Comparison of ENCODE assay signal across 1 cellular context in genomic region chr6:52260634-52261033, GRCh38.
TF ChIP-seq lines count a peak whose summit lies in the region.

No MANE protein-coding gene starts in this region.

TF ChIP-seq in HepG2, 621 proteins besides CTCF, POLR2A, EP300 and RAD21:
- peak; percentile 48 for TF ChIP-seq RBM22 (optimal IDR thresholded peaks at IDR 0.05; ENCODE audit: low read length)
- TF ChIP-seq NFRKB (IDR thresholded peaks at IDR 0.05): no peak
- TF ChIP-seq POLR2AphosphoS5 (IDR thresholded peaks at IDR 0.05; ENCODE audit: low read depth, low read length): peak; percentile 18; the same call in 1 of the 2 replicates
TF ChIP-seq in HepG2: peak in this region for 2.
